In the genomic region with DNA sequence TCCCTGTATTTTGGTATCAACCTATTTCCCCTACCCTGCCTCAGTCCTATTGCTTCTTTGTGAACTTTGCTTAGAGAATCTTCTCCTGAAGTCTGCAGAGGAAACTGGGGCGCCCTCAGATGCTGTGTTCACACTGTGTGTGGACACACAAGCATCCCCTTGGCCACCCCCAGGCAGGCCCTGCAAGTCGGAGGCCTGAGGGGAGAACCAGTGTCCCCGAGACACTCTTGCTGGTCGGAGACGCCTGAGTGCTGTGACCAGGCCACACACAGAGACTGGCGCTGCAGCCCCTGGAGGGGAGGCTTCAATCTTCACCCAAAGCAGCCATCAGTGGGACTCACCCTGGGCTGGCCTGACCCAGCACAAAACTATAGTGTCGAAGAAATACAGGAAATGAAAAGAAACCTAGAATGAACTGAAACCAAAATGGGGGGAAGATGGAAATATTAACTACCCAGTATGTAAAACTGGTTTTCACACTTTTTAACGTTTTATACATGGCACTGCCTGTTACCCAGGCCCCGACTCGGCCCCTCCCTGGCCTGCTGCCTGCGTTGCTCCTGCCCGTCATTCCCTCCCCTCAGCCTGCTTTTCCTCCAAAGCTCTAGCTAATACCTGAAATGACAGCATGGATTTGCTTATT, we compare ENCODE assay signal across 15 cellular contexts. TPM values are rescaled to one million over a fixed set of nuclear protein-coding genes. Genes with fewer than 3 reads are reported as not detected.
A peak's percentile ranks its signal among the peaks of the same experiment; 100 is the strongest.
DNase-seq lines count a peak whose midpoint lies in the region; ATAC-seq and TF ChIP-seq lines count a peak whose summit lies in the region.
"Had no signal": no experiment of that assay in that cellular context is flagged by ENCODE, and none has a peak within 500 bp of the region (broad histone marks: within the 10 kb centered on the region; RNA-seq: fewer than 3 reads in every experiment).

No MANE protein-coding gene starts in this region.

- DNase-seq in CD14-positive monocyte (ENCODE audit: low spot score) (no peak), mammary epithelial cell (no peak), BE2C (no peak), sigmoid colon (no peak)
- no peak for DNase-seq in activated CD4-positive, alpha-beta T cell treated with anti-CD3 and anti-CD28 coated beads, Interleukin-2, amount 50 U/mL, for 4 hours
- DNase-seq: activated T-cell treated with anti-CD3 and anti-CD28 coated beads, Interleukin-2, amount 50 U/mL, for 24 hours; DMS79; kidney glomerular epithelial cell; RPMI8226; T-helper 17 cell had no signal

- no peaks in the 10 kb centered on the region for H3K4me1 ChIP-seq in mammary epithelial cell (ENCODE audit: insufficient read depth, low read length)
- no peaks in the 10 kb centered on the region; the same call in 1 of the 2 replicates for H3K4me1 ChIP-seq in BE2C
- H3K4me1 ChIP-seq in sigmoid colon: peaks cover 0 to 18% (median 5%) of the 10 kb centered on the region in 4 donors

- TF ChIP-seq POLR2A in sigmoid colon (IDR thresholded peaks at IDR 0.05): no peak

- intact Hi-C loops in CD14-positive monocyte (cut with micrococcal nuclease): no loop called here
- intact Hi-C loops in mammary epithelial cell (cut with micrococcal nuclease): no loop called here
- intact Hi-C loops in sigmoid colon (cut with DNase I): no loop called here

- no peaks in the 10 kb centered on the region for H4K20me1 ChIP-seq in mammary epithelial cell (ENCODE audit: insufficient read depth, low read length)

- H3K4me1 Mint-ChIP-seq in CD14-positive monocyte: peaks cover 33% of the 10 kb centered on the region

- TF ChIP-seq CTCF in CD14-positive monocyte (IDR thresholded peaks at IDR 0.05): no peak
- no peak for TF ChIP-seq CTCF in mammary epithelial cell (conservative IDR thresholded peaks at IDR 0.05 in 1 of 2, IDR thresholded peaks at IDR 0.05 in 1 of 2; ENCODE audit: extremely low read depth in 1 of 2, insufficient read depth in 1 of 2, low read depth in 1 of 2, low read length in 2 of 2)
- TF ChIP-seq CTCF in BE2C (IDR thresholded peaks at IDR 0.05; ENCODE audit: low read depth, low read length): no peak
- no peak for TF ChIP-seq CTCF in sigmoid colon (IDR thresholded peaks at IDR 0.05)

- H2AFZ ChIP-seq in mammary epithelial cell (ENCODE audit: low read depth, low read length): no peak overlapping the region

- ATAC-seq in GM18907 (IDR thresholded peaks at IDR 0.05; ENCODE audit: unreplicated experiment) (peak; percentile 49), HG03342 (IDR thresholded peaks at IDR 0.05; ENCODE audit: unreplicated experiment) (peak; percentile 45), esophagus mucosa (peak; percentile 12)
- ATAC-seq: naive thymus-derived CD8-positive, alpha-beta T cell; T-helper 17 cell had no signal

- in situ Hi-C loops in mammary epithelial cell (cut with MboI; ENCODE audit: low sequenced_read_pairs in 2 of 2): no loop called here

- H3K4me2 ChIP-seq in mammary epithelial cell (ENCODE audit: insufficient read depth, low read depth, low read length): no peak overlapping the region

- no peak overlapping the region for H3K9ac ChIP-seq in mammary epithelial cell (ENCODE audit: insufficient read depth, low read length)

- H3K27me3 ChIP-seq in mammary epithelial cell (ENCODE audit: insufficient read depth, low read length): no peaks in the 10 kb centered on the region
- no peaks in the 10 kb centered on the region for H3K27me3 ChIP-seq in BE2C
- no peaks in the 10 kb centered on the region for H3K27me3 ChIP-seq in sigmoid colon
- H3K27me3 ChIP-seq: adrenal gland had no signal

- H3K9me3 ChIP-seq in mammary epithelial cell (replicated peaks; ENCODE audit: insufficient read depth, low read length) (no peaks in the 10 kb centered on the region), BE2C (no peaks in the 10 kb centered on the region), sigmoid colon (no peaks in the 10 kb centered on the region)
- H3K9me3 ChIP-seq: adrenal gland had no signal

- TF ChIP-seq EP300 in sigmoid colon (IDR thresholded peaks at IDR 0.05): no peak

- no TSS peak for BruUV-seq in mammary epithelial cell (replicated peaks; lab: Mats Ljungman, UMichigan)

- dilution Hi-C loops in mammary epithelial cell (cut with HindIII; ENCODE audit: low sequenced_read_pairs): no loop called here

- 85% methylated on average over 11 of the region's 12 CpGs for WGBS in mammary epithelial cell (ENCODE audit: low coverage, missing lambda C conversion rate)
- 74 to 91% methylated on average over 12 of the region's 12 CpGs for whole genome bisulfite sequencing in sigmoid colon, 2 donors

- peak overlapping the region; percentile 62 to 90 (median 76) for H3K27ac Mint-ChIP-seq in CD14-positive monocyte
- H3K27ac Mint-ChIP-seq: activated T-cell treated with anti-CD3 and anti-CD28 coated beads, Interleukin-2, amount 50 U/mL, for 24 hours; naive thymus-derived CD8-positive, alpha-beta T cell; T-helper 17 cell had no signal

- peaks cover 0 to 6% (median 2%) of the 10 kb centered on the region in 3 donors for H3K27me3 Mint-ChIP-seq in CD14-positive monocyte (ENCODE audit: low read depth in 3 of 3)

- H3K27ac ChIP-seq in mammary epithelial cell (ENCODE audit: insufficient read depth, low read depth, low read length) (no peak overlapping the region), sigmoid colon (no peak overlapping the region)

- H3K4me3 ChIP-seq in mammary epithelial cell (replicated peaks in 1 of 3; ENCODE audit: insufficient read depth in 1 of 3, low read depth in 2 of 3, low read length in 3 of 3): no peak overlapping the region
- H3K4me3 ChIP-seq in BE2C (ENCODE audit: low read depth, low read length): no peak overlapping the region
- H3K4me3 ChIP-seq in sigmoid colon: no peak overlapping the region
- H3K4me3 ChIP-seq: adrenal gland had no signal

- peak overlapping the region in 1 of 2 donors; percentile 39 for H3K4me3 Mint-ChIP-seq in CD14-positive monocyte
- H3K4me3 Mint-ChIP-seq: activated T-cell treated with anti-CD3 and anti-CD28 coated beads, Interleukin-2, amount 50 U/mL, for 24 hours; naive thymus-derived CD8-positive, alpha-beta T cell; T-helper 17 cell had no signal

- H3K36me3 Mint-ChIP-seq in CD14-positive monocyte: peaks cover 8 to 14% of the 10 kb centered on the region in 2 donors

- CTCF ChIA-PET in mammary epithelial cell (lab: Charles Lee; ENCODE audit: low non-redundant PET): no interaction called here

- H3K36me3 ChIP-seq in mammary epithelial cell (ENCODE audit: insufficient read depth, low read length) (no peaks in the 10 kb centered on the region), BE2C (no peaks in the 10 kb centered on the region), sigmoid colon (no peaks in the 10 kb centered on the region)
- H3K36me3 ChIP-seq: adrenal gland had no signal

- H3K79me2 ChIP-seq in mammary epithelial cell (ENCODE audit: insufficient read depth, low read length): no peaks in the 10 kb centered on the region

- H3K9me3 Mint-ChIP-seq in CD14-positive monocyte: no peaks in the 10 kb centered on the region
- H3K9me3 Mint-ChIP-seq: activated T-cell treated with anti-CD3 and anti-CD28 coated beads, Interleukin-2, amount 50 U/mL, for 24 hours; naive thymus-derived CD8-positive, alpha-beta T cell had no signal

RNA-seq across cellular contexts. Expression of gene FAM20C, which starts 48.4 kb away (rescaled TPM):
- 1 to 10 TPM; 1.2 to 1.5 TPM for polyA plus RNA-seq in CD14-positive monocyte
- 12.6 TPM for total RNA-seq in esophagus mucosa
- 10 to 100 TPM; 37.0 to 48.5 TPM for total RNA-seq in mammary epithelial cell
- 30.6 TPM for polyA plus RNA-seq in mammary epithelial cell
- 6.7 TPM for polyA minus RNA-seq in mammary epithelial cell
- 9.4 TPM for polyA plus RNA-seq in BE2C (2012; ENCODE audit: insufficient read depth, insufficient read length, low read depth)
- 10 to 100 TPM; 18.4 to 51.3 (median 23.3) TPM for total RNA-seq in sigmoid colon
- polyA plus RNA-seq in sigmoid colon: 10 to 100 TPM in 2 of 3 donors, 1 to 10 TPM in 1; 3.0 to 27.5 (median 10.4) TPM
- polyA plus RNA-seq: naive thymus-derived CD8-positive, alpha-beta T cell had no signal
